Comparison of ENCODE assay signal across 9 cellular contexts in genomic region chr14:55133416-55133815, GRCh38.
DNase-seq lines count a peak whose midpoint lies in the region; ATAC-seq and TF ChIP-seq lines count a peak whose summit lies in the region.
"Had no signal": no experiment of that assay in that cellular context is flagged by ENCODE, and none has a peak within 500 bp of the region (broad histone marks: within the 10 kb centered on the region; RNA-seq: fewer than 3 reads in every experiment).

No MANE protein-coding gene starts in this region.

- H3K27me3 ChIP-seq in brain microvascular endothelial cell (replicated peaks) (no peaks in the 10 kb centered on the region), mucosa of rectum (ENCODE audit: control insufficient read depth in 2 of 2, insufficient read depth in 2 of 2, low read length in 2 of 2) (no peaks in the 10 kb centered on the region)

- in situ Hi-C loops in brain microvascular endothelial cell (cut with HindIII; ENCODE audit: low pct_ligation_motif_present, low sequenced_read_pairs): no loop called here

- H3K36me3 ChIP-seq in brain microvascular endothelial cell (replicated peaks) (peaks cover 3% of the 10 kb centered on the region), mucosa of rectum (ENCODE audit: control insufficient read depth in 2 of 2, insufficient read depth in 2 of 2, low read length in 2 of 2) (peaks cover 39 to 43% of the 10 kb centered on the region in 2 donors)

- no peak overlapping the region for H3K4me3 ChIP-seq in brain microvascular endothelial cell (ENCODE audit: low read depth, low read length)
- H3K4me3 ChIP-seq in mucosa of rectum (ENCODE audit: low read length in 2 of 2): peak overlapping the region; percentile 5 to 59

- peak; percentile 50 for TF ChIP-seq CTCF in brain microvascular endothelial cell (IDR thresholded peaks at IDR 0.05; ENCODE audit: low read depth, low read length, missing control alignments)

- peak overlapping the region; percentile 11 to 34 for H3K9ac ChIP-seq in mucosa of rectum (ENCODE audit: low read depth in 1 of 2, low read length in 2 of 2)

- no peak overlapping the region for H3K27ac ChIP-seq in brain microvascular endothelial cell
- peak overlapping the region in 1 of 2 donors; percentile 41 for H3K27ac ChIP-seq in mucosa of rectum (ENCODE audit: low read depth in 2 of 2, low read length in 2 of 2)

- DNase-seq in Ammon's horn (ENCODE audit: low spot score) (peak; percentile 35), HuH-7 (ENCODE audit: low spot score) (peak; percentile 59), brain microvascular endothelial cell (peak; percentile 72), NCI-H1694 (lab: John Stamatoyannopoulos, UW) (no peak)
- DNase-seq in central memory CD4-positive, alpha-beta T cell: no peak
- DNase-seq: NCI-H2227 treated with DMSO at 0.1 percent for 48 hours had no signal

- peaks cover 44 to 45% of the 10 kb centered on the region in 2 donors for H3K4me1 ChIP-seq in mucosa of rectum (ENCODE audit: control insufficient read depth in 2 of 2, insufficient read depth in 2 of 2, low read length in 2 of 2)

- ATAC-seq in HG03139 (IDR thresholded peaks at IDR 0.05; ENCODE audit: unreplicated experiment) (no peak), HG03439 (IDR thresholded peaks at IDR 0.05; ENCODE audit: unreplicated experiment) (no peak)

- no peaks in the 10 kb centered on the region for H3K9me3 ChIP-seq in mucosa of rectum (ENCODE audit: control insufficient read depth in 2 of 2, low read length in 2 of 2)

Comparison
In these comparisons a context has a peak if more than half of its experiments do, and no peak if none do; other contexts are left out.
1. DNase-seq: peak in Ammon's horn (single experiment), HuH-7 (single experiment) and brain microvascular endothelial cell (single experiment); none in central memory CD4-positive, alpha-beta T cell (single experiment) and NCI-H1694 (single experiment).